ENCODE assay signal across 8 cellular contexts in the genomic region with DNA sequence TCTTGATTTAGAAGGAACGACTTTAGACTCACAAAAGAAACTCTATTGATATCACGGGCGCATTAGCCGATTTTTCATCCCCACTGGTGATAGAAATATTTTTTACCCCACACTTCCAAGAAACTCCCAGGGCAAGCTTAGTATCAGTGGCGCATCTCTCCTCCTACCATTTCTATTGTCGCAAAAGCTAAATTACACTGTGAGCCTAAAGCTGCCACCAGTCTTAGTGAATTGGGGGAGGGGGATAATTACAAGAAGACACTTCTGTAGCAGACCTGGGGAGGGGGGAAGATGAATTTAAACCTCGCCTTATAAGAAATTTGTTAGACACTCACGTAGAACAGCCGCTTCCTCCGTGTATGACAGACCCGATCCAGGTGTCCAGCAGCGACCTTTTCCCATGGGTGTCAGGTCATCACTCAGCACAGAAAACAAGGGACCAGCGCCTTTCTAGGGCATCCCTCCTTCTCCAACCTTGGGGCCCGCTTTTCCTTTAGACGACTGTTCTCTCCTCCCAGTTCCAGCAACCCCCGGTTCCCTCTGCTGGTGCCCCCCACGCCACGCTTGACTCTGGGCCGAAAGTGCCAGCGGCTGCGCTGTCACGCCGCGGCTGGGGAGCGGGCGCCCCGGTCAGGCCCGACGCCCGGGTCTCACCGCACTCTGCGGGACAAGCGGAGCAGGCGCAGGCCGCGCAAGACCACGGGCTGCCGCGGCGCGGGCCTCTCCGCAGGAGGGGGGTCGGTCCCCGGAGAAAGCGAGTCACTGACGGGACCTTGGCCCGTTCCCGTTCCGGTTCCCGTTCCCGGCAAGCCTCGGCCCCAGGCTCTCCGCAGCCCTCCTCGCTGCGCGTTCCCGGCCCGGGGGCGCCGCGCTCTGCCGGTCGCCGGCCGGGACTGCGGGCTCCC. TPM values are rescaled to one million over a fixed set of nuclear protein-coding genes. Genes with fewer than 3 reads are reported as not detected.
A peak's percentile ranks its signal among the peaks of the same experiment; 100 is the strongest.
DNase-seq lines count a peak whose midpoint lies in the region; ATAC-seq and TF ChIP-seq lines count a peak whose summit lies in the region.

No MANE protein-coding gene starts in this region.

- H3K4me1 ChIP-seq in HAP-1 = peaks cover 10% of the 10 kb centered on the region

- no peaks in the 10 kb centered on the region for H3K27me3 ChIP-seq in HAP-1 (ENCODE audit: low read depth)
- no peaks in the 10 kb centered on the region for H3K27me3 ChIP-seq in WERI-Rb-1 (ENCODE audit: insufficient read depth, low read depth, severe bottlenecking)

- no peaks in the 10 kb centered on the region for H3K36me3 ChIP-seq in HAP-1 (replicated peaks)
- H3K36me3 ChIP-seq in WERI-Rb-1 = peaks cover 7% of the 10 kb centered on the region; the same call in 1 of the 2 replicates

- H3K4me3 ChIP-seq in HAP-1 = peak overlapping the region; percentile 36
- H3K4me3 ChIP-seq in WERI-Rb-1 (ENCODE audit: low read depth, low read length) = peak overlapping the region; percentile 58
- H3K4me3 ChIP-seq in fibroblast of villous mesenchyme (ENCODE audit: low read depth, low read length) = peak overlapping the region; percentile 66

- ATAC-seq in GM18519 (IDR thresholded peaks at IDR 0.05; ENCODE audit: low FRiP score, unreplicated experiment) (no peak), GM19463 (IDR thresholded peaks at IDR 0.05; ENCODE audit: unreplicated experiment) (no peak)

- no peaks in the 10 kb centered on the region for H3K9me3 ChIP-seq in HAP-1
- H3K9me3 ChIP-seq in WERI-Rb-1 (ENCODE audit: severe bottlenecking) = peaks cover 5% of the 10 kb centered on the region

- in situ Hi-C loops in HAP-1 (cut with MboI; ENCODE audit: low sequenced_read_pairs) = no loop called here

- 0 out of 2 replicates have a peak overlapping the region, but pooled peaks have one; percentile 14 for H3K27ac ChIP-seq in WERI-Rb-1

- TF ChIP-seq CTCF in WERI-Rb-1 (IDR thresholded peaks at IDR 0.05; ENCODE audit: low read depth, low read length) = no peak
- TF ChIP-seq CTCF in fibroblast of villous mesenchyme (IDR thresholded peaks at IDR 0.05; ENCODE audit: insufficient read depth, low read depth, low read length) = no peak

- DNase-seq in COR-L47 (lab: John Stamatoyannopoulos, UW) (peak; percentile 15), HAP-1 (ENCODE audit: low spot score in 2 of 2) (peak in 1 of 2 experiments; percentile 29), WERI-Rb-1 (no peak), fibroblast of villous mesenchyme (ENCODE audit: low read depth) (peak; percentile 29), nucleus accumbens (lab: John Stamatoyannopoulos, UW) (peak in 33 of 56 donors; percentile 8 to 72 (median 48)), foreskin melanocyte (no peak)

RNA-seq across cellular contexts. Expression of a gene that starts 0.8 kb away (rescaled TPM):
- 75.6 and 99.5 TPM in 2 replicates for total RNA-seq in fibroblast of villous mesenchyme

RNA-seq across cellular contexts. Expression of a gene that starts 42.3 kb away (rescaled TPM):
- total RNA-seq in fibroblast of villous mesenchyme = 7.7 and 10.4 TPM in 2 replicates

Comparison
In these comparisons a context has a peak if more than half of its experiments do, and no peak if none do; other contexts are left out.
1. DNase-seq: peak in COR-L47 (single experiment), fibroblast of villous mesenchyme (single experiment) and nucleus accumbens (33 of 56); none in WERI-Rb-1 (single experiment) and foreskin melanocyte (single experiment).
2. Peak in every context shown above with its lines, with median percentiles within 50 percentile points of each other: H3K4me3 ChIP-seq.